In the genomic region with DNA sequence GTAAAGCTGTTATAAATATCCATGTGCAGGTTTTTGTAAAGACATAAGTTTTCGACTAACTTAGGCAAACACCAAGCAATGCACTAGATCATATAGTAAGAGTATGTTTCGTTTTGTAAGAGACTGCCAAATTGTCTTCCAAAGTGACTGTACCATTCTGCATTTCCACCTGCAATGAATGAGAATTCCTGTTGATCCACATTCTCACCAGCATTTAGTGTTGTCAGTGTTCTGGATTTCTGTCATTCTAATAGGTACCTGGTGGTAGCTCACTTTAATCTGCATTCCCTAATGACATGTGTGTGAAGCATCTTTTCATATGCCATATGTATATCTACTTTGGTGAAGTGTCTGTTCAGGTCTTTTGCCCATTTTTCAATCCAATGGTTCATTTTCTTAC, we compare ENCODE assay signal across 32 cellular contexts.
"Had no signal": no experiment of that assay in that cellular context is flagged by ENCODE, and none has a peak within 500 bp of the region (broad histone marks: within the 10 kb centered on the region; RNA-seq: fewer than 3 reads in every experiment).

No MANE protein-coding gene starts in this region.

- H3K4me3 Mint-ChIP-seq: activated CD4-positive, alpha-beta memory T cell treated with anti-CD3 and anti-CD28 coated beads for 36 hours; activated CD8-positive, alpha-beta memory T cell treated with anti-CD3 and anti-CD28 coated beads, Interleukin-2, amount 10 ng/mL, durations not matched to agents 7 days and 5 days; activated CD8-positive, alpha-beta T cell treated with anti-CD3 and anti-CD28 coated beads, Interleukin-2, amount 10 ng/mL, durations not matched to agents 7 days and 5 days; activated naive CD4-positive, alpha-beta T cell treated with anti-CD3 and anti-CD28 coated beads for 36 hours; activated naive CD4-positive, alpha-beta T cell treated with anti-CD3 and anti-CD28 coated beads, Interleukin-2, amount 50 U/mL, for 24 hours; activated naive CD8-positive, alpha-beta T cell treated with anti-CD3 and anti-CD28 coated beads for 36 hours; activated naive CD8-positive, alpha-beta T cell treated with anti-CD3 and anti-CD28 coated beads, Interleukin-2, amount 50 U/mL, for 24 hours; activated T-helper 1 cell treated with anti-CD3 and anti-CD28 coated beads, Interleukin-12 subunit alpha, Interleukin-12 subunit beta, Interleukin-2, Interleukin-4 antibody, amounts not matched to agents 30 ng/mL and 10 ng/mL and 1 ng/mL, durations not matched to agents 14 hours and 24 hours and 36 hours; central memory CD8-positive, alpha-beta T cell; dendritic cell treated with granulocyte-macrophage colony-stimulating factor and Interleukin-4, amounts not matched to agents 40 ng/mL and 50 ng/mL, for 4 days; endodermal cell; WTC11 had no signal

- H3K27ac ChIP-seq: ascending aorta, brain microvascular endothelial cell, coronary artery, dorsolateral prefrontal cortex, foreskin keratinocyte, gastrocnemius medialis, heart left ventricle had no signal

- H3K36me3 Mint-ChIP-seq: activated CD4-positive, alpha-beta memory T cell treated with anti-CD3 and anti-CD28 coated beads for 36 hours; activated CD8-positive, alpha-beta memory T cell treated with anti-CD3 and anti-CD28 coated beads, Interleukin-2, amount 10 ng/mL, durations not matched to agents 7 days and 5 days had no signal

- H3K27ac Mint-ChIP-seq: activated CD4-positive, alpha-beta memory T cell treated with anti-CD3 and anti-CD28 coated beads for 36 hours; activated CD8-positive, alpha-beta memory T cell treated with anti-CD3 and anti-CD28 coated beads, Interleukin-2, amount 10 ng/mL, durations not matched to agents 7 days and 5 days; activated CD8-positive, alpha-beta T cell treated with anti-CD3 and anti-CD28 coated beads, Interleukin-2, amount 10 ng/mL, durations not matched to agents 7 days and 5 days; activated naive CD4-positive, alpha-beta T cell treated with anti-CD3 and anti-CD28 coated beads for 36 hours; activated naive CD4-positive, alpha-beta T cell treated with anti-CD3 and anti-CD28 coated beads, Interleukin-2, amount 50 U/mL, for 24 hours; activated naive CD8-positive, alpha-beta T cell treated with anti-CD3 and anti-CD28 coated beads for 36 hours; activated naive CD8-positive, alpha-beta T cell treated with anti-CD3 and anti-CD28 coated beads, Interleukin-2, amount 50 U/mL, for 24 hours; activated T-helper 1 cell treated with anti-CD3 and anti-CD28 coated beads, Interleukin-12 subunit alpha, Interleukin-12 subunit beta, Interleukin-2, Interleukin-4 antibody, amounts not matched to agents 30 ng/mL and 10 ng/mL and 1 ng/mL, durations not matched to agents 14 hours and 24 hours and 36 hours; activated T-helper 2 cell treated with anti-CD3 and anti-CD28 coated beads, Interferon-gamma antibody, Interleukin-2, Interleukin-4, amounts not matched to agents 10 μg/mL and 5 μg/mL and 100 μg/mL, durations not matched to agents 14 hours and 24 hours and 36 hours; dendritic cell treated with granulocyte-macrophage colony-stimulating factor and Interleukin-4, amounts not matched to agents 40 ng/mL and 50 ng/mL, for 4 days had no signal

- H3K9me3 Mint-ChIP-seq: activated CD4-positive, alpha-beta memory T cell treated with anti-CD3 and anti-CD28 coated beads for 36 hours; activated naive CD4-positive, alpha-beta T cell treated with anti-CD3 and anti-CD28 coated beads, Interleukin-2, amount 50 U/mL, for 24 hours; activated T-helper 1 cell treated with anti-CD3 and anti-CD28 coated beads, Interleukin-12 subunit alpha, Interleukin-12 subunit beta, Interleukin-2, Interleukin-4 antibody, amounts not matched to agents 30 ng/mL and 10 ng/mL and 1 ng/mL, durations not matched to agents 14 hours and 24 hours and 36 hours; activated T-helper 2 cell treated with anti-CD3 and anti-CD28 coated beads, Interferon-gamma antibody, Interleukin-2, Interleukin-4, amounts not matched to agents 10 μg/mL and 5 μg/mL and 100 μg/mL, durations not matched to agents 14 hours and 24 hours and 36 hours; central memory CD8-positive, alpha-beta T cell had no signal

- H3K27me3 Mint-ChIP-seq: activated naive CD8-positive, alpha-beta T cell treated with anti-CD3 and anti-CD28 coated beads for 36 hours; dendritic cell treated with granulocyte-macrophage colony-stimulating factor and Interleukin-4, amounts not matched to agents 40 ng/mL and 50 ng/mL, for 4 days had no signal

- H3K36me3 ChIP-seq: ascending aorta, gastrocnemius medialis, heart left ventricle had no signal

- H3K4me1 ChIP-seq: gastrocnemius medialis had no signal

- H3K9me3 ChIP-seq: ascending aorta, gastrocnemius medialis had no signal

- H3K27me3 ChIP-seq: ascending aorta, brain microvascular endothelial cell, dorsolateral prefrontal cortex, foreskin keratinocyte, gastrocnemius medialis, heart left ventricle had no signal

- ATAC-seq: activated CD4-positive, CD25-positive, alpha-beta regulatory T cell treated with anti-CD3 and anti-CD28 coated beads, Interleukin-2, amount 50 U/mL, for 24 hours; activated CD8-positive, alpha-beta memory T cell treated with anti-CD3 and anti-CD28 coated beads, Interleukin-2, amount 10 ng/mL, durations not matched to agents 7 days and 5 days; activated CD8-positive, alpha-beta T cell treated with anti-CD3 and anti-CD28 coated beads, Interleukin-2, amount 10 ng/mL, durations not matched to agents 7 days and 5 days; activated naive CD8-positive, alpha-beta T cell treated with anti-CD3 and anti-CD28 coated beads, Interleukin-2, amount 50 U/mL, for 24 hours; esophagus mucosa; foreskin keratinocyte; gastrocnemius medialis; heart left ventricle; WTC11 had no signal

- DNase-seq: activated CD4-positive, alpha-beta memory T cell treated with anti-CD3 and anti-CD28 coated beads for 36 hours; activated CD4-positive, alpha-beta T cell treated with anti-CD3 and anti-CD28 coated beads for 48 hours; activated CD4-positive, alpha-beta T cell treated with anti-CD3 and anti-CD28 coated beads, Interleukin-2, amount 50 U/mL, for 1 hour; activated CD8-positive, alpha-beta memory T cell treated with anti-CD3 and anti-CD28 coated beads, Interleukin-2, amount 10 ng/mL, durations not matched to agents 7 days and 5 days; activated CD8-positive, alpha-beta memory T cell treated with anti-CD3 and anti-CD28 coated beads, Interleukin-2, amount 50 U/mL, for 4 hours; activated CD8-positive, alpha-beta T cell treated with anti-CD3 and anti-CD28 coated beads, Interleukin-2, amount 10 ng/mL, durations not matched to agents 7 days and 5 days; activated effector memory CD4-positive, alpha-beta T cell treated with anti-CD3 and anti-CD28 coated beads, Interleukin-2, amount 50 U/mL, for 16 hours; activated naive CD4-positive, alpha-beta T cell treated with anti-CD3 and anti-CD28 coated beads for 36 hours; activated naive CD8-positive, alpha-beta T cell treated with anti-CD3 and anti-CD28 coated beads for 36 hours; activated naive CD8-positive, alpha-beta T cell treated with anti-CD3 and anti-CD28 coated beads, Interleukin-2, amount 50 U/mL, for 24 hours; activated T-cell treated with anti-CD3 and anti-CD28 coated beads, Interleukin-2, amount 50 U/mL, for 1 hour; activated T-cell treated with anti-CD3 and anti-CD28 coated beads, Interleukin-2, amount 50 U/mL, for 48 hours; brain microvascular endothelial cell; dorsolateral prefrontal cortex; effector memory CD4-positive, alpha-beta T cell; endodermal cell; foreskin keratinocyte; gastrocnemius medialis; glutamatergic neuron; heart left ventricle; T-helper 2 cell had no signal

- H3K4me1 Mint-ChIP-seq: activated CD8-positive, alpha-beta memory T cell treated with anti-CD3 and anti-CD28 coated beads, Interleukin-2, amount 10 ng/mL, durations not matched to agents 7 days and 5 days; activated naive CD4-positive, alpha-beta T cell treated with anti-CD3 and anti-CD28 coated beads, Interleukin-2, amount 50 U/mL, for 24 hours; activated naive CD8-positive, alpha-beta T cell treated with anti-CD3 and anti-CD28 coated beads for 36 hours; central memory CD8-positive, alpha-beta T cell had no signal

- H3K4me3 ChIP-seq: ascending aorta, coronary artery, dorsolateral prefrontal cortex, gastrocnemius medialis, heart left ventricle had no signal

- FAIRE-seq: bronchial epithelial cell had no signal
